ENCODE assay signal across 8 cellular contexts in the genomic region with DNA sequence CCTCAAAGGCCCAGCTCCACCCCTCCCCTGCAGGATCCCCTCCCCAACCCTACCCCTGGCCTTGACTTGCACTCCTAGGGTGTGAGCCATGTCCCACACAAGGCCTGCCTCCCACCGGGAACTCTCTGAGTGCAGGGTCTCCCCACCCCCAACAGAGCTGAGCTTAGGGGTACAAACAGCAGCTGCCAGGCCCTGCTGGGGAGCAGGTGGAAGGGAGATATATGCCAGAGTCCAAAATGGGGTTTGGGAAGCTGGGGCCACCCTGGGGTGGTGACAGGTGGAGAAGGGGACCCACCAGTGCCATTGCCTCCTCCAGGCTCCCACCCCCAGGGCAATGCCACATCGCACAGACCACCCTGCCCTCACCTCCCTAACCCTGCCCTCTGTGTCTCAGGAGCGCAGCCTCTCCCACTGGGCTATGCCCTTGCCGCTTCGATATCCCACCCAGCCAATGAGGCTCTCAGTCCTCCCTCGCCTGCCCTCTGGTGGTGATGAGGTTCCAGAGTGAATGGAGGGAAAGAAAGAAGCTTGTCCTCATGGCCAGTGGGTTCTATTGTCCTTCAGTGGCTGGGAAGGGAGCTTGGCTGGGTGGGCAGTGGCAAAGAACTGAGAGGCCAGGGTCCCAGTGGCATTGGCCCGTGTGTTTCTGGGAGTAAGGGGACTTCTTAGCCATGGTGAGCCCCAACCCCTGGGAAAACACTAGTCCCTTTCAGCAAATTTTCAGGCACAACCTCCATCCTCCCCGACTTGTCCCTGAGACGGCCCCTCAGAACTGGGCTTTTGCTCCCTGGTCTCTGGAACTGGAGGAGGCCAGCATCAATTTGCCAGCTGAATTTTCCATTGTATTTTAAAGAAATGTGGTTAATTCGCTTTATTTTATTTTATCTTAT. TPM values are rescaled to one million over a fixed set of nuclear protein-coding genes. Genes with fewer than 3 reads are reported as not detected.
DNase-seq lines count a peak whose midpoint lies in the region; ATAC-seq and TF ChIP-seq lines count a peak whose summit lies in the region.

No MANE protein-coding gene starts in this region.

- POLR2A ChIA-PET in naive thymus-derived CD8-positive, alpha-beta T cell (lab: Charles Lee): interaction anchor here (0.6 to 1.2 kb wide), 5 partner anchors 11 to 266 kb away, joined by 3 to 4 read pairs (median 3); no protein-coding TSS in a partner anchor

- no peaks in the 10 kb centered on the region for H3K9me3 Mint-ChIP-seq in naive thymus-derived CD8-positive, alpha-beta T cell

- DNase-seq in DMS153 (lab: John Stamatoyannopoulos, UW) (peak; percentile 13), DMS153 treated with DMSO at 0.1 percent for 48 hours (lab: John Stamatoyannopoulos, UW; ENCODE audit: unreplicated experiment) (no peak), SW480 (ENCODE audit: low spot score) (peak; percentile 53)
- DNase-seq in effector CD4-positive, alpha-beta T cell: peak; percentile 8
- peak in 6 of 10 donors; percentile 17 to 73 (median 30) for DNase-seq in naive thymus-derived CD8-positive, alpha-beta T cell

- peaks cover 24 to 53% (median 48%) of the 10 kb centered on the region in 4 donors for H3K4me1 Mint-ChIP-seq in naive thymus-derived CD8-positive, alpha-beta T cell

- ATAC-seq in naive thymus-derived CD8-positive, alpha-beta T cell: no peak
- ATAC-seq in GM19467 (IDR thresholded peaks at IDR 0.05; ENCODE audit: unreplicated experiment): no peak
- ATAC-seq in HG03095 (IDR thresholded peaks at IDR 0.05; ENCODE audit: unreplicated experiment): no peak

- H3K27me3 Mint-ChIP-seq in naive thymus-derived CD8-positive, alpha-beta T cell: peaks cover 0 to 7% (median 0%) of the 10 kb centered on the region in 5 donors

- H3K36me3 Mint-ChIP-seq in naive thymus-derived CD8-positive, alpha-beta T cell: no peaks in the 10 kb centered on the region

- H3K4me3 Mint-ChIP-seq in naive thymus-derived CD8-positive, alpha-beta T cell: peak overlapping the region in 5 of 10 donors; percentile 25 to 76 (median 57)

- H3K27ac Mint-ChIP-seq in naive thymus-derived CD8-positive, alpha-beta T cell: peak overlapping the region; percentile 68 to 94 (median 88)

- peak; percentile 78 for TF ChIP-seq CTCF in LNCAP (IDR thresholded peaks at IDR 0.05)

RNA-seq across cellular contexts. Expression of a gene that starts 46.8 kb away (rescaled TPM):
- total RNA-seq in naive thymus-derived CD8-positive, alpha-beta T cell: not detected
- not detected for polyA plus RNA-seq in naive thymus-derived CD8-positive, alpha-beta T cell
